12 cellular contexts compared by ENCODE assay signal in the genomic region with DNA sequence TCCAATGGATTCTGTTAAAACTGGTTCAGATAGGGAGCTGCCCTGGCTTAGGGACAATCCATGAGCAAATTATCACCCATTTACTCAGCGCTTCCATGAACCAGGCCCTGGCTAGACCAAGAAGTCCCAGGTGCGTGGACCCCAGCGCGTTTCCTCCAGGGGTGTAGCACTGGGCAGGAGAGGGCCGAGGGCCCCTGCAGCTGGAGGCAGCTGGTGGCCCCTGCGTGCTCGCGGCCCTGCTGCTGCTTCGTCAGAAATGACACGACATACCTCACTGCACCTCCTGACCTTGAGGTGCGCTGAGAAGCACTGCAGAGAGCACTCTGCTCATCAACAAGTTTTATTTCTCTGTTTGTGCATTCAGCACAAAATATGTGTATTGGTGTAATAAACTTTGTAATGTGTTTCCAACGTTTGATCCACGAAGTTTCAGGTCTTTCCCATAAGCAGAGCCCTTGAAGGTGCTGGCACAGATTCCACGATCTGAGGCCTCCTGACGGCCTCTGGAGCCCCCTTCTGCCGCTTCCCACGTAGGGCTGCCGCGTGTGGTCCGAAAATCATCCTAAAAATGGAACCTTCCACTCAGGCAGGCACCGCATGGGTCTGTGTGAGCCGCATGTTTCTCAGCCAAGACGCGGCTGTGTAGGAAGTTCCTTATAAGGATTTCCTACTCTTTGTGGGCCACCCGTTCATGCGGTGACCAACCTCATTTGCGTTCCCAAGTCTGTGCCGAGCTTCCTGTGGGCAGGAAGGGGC. TPM values are rescaled to one million over a fixed set of nuclear protein-coding genes. Genes with fewer than 3 reads are reported as not detected.
DNase-seq lines count a peak whose midpoint lies in the region; ATAC-seq and TF ChIP-seq lines count a peak whose summit lies in the region.
"Had no signal": no experiment of that assay in that cellular context is flagged by ENCODE, and none has a peak within 500 bp of the region (broad histone marks: within the 10 kb centered on the region; RNA-seq: fewer than 3 reads in every experiment).

No MANE protein-coding gene starts in this region.

- DNase-seq in activated CD8-positive, alpha-beta T cell treated with anti-CD3 and anti-CD28 coated beads for 36 hours: peak; percentile 43
- DNase-seq in activated CD8-positive, alpha-beta T cell treated with anti-CD3 and anti-CD28 coated beads, Interleukin-2, amount 10 ng/mL, durations not matched to agents 7 days and 5 days: no peak
- DNase-seq in KBM-7: peak; percentile 57
- no peak for DNase-seq in natural killer cell
- DNase-seq in NCI-H226: no peak
- no peak for DNase-seq in pons (ENCODE audit: low spot score)
- DNase-seq: activated B cell treated with CpG ODN at 0.5 μM for 24 hours had no signal

- H3K36me3 Mint-ChIP-seq in activated CD8-positive, alpha-beta T cell treated with anti-CD3 and anti-CD28 coated beads for 36 hours (ENCODE audit: low read depth): no peaks in the 10 kb centered on the region
- H3K36me3 Mint-ChIP-seq in activated CD8-positive, alpha-beta T cell treated with anti-CD3 and anti-CD28 coated beads, Interleukin-2, amount 10 ng/mL, durations not matched to agents 7 days and 5 days (ENCODE audit: low read depth): no peaks in the 10 kb centered on the region
- H3K36me3 Mint-ChIP-seq in activated naive CD4-positive, alpha-beta T cell treated with anti-CD3 and anti-CD28 coated beads, Interleukin-2, amount 50 U/mL, for 24 hours: peaks cover 2% of the 10 kb centered on the region
- no peaks in the 10 kb centered on the region for H3K36me3 Mint-ChIP-seq in natural killer cell
- H3K36me3 Mint-ChIP-seq: mesothelial cell of epicardium had no signal

- no peak for TF ChIP-seq CTCF in activated CD8-positive, alpha-beta T cell treated with anti-CD3 and anti-CD28 coated beads for 36 hours (IDR thresholded peaks at IDR 0.05)
- no peak for TF ChIP-seq CTCF in natural killer cell (IDR thresholded peaks at IDR 0.05)

- H3K9me3 Mint-ChIP-seq in activated CD8-positive, alpha-beta T cell treated with anti-CD3 and anti-CD28 coated beads for 36 hours: peaks cover 6% of the 10 kb centered on the region
- H3K9me3 Mint-ChIP-seq in activated CD8-positive, alpha-beta T cell treated with anti-CD3 and anti-CD28 coated beads, Interleukin-2, amount 10 ng/mL, durations not matched to agents 7 days and 5 days (ENCODE audit: insufficient read depth): no peaks in the 10 kb centered on the region
- no peaks in the 10 kb centered on the region for H3K9me3 Mint-ChIP-seq in activated naive CD4-positive, alpha-beta T cell treated with anti-CD3 and anti-CD28 coated beads, Interleukin-2, amount 50 U/mL, for 24 hours
- no peaks in the 10 kb centered on the region for H3K9me3 Mint-ChIP-seq in natural killer cell

- no peak for TF ChIP-seq POLR2A in GM18505 (IDR thresholded peaks at IDR 0.05; ENCODE audit: borderline replicate concordance, extremely low read depth, insufficient read depth, insufficient read length)

- ATAC-seq in activated CD8-positive, alpha-beta T cell treated with anti-CD3 and anti-CD28 coated beads for 36 hours: peak; percentile 39
- ATAC-seq in activated CD8-positive, alpha-beta T cell treated with anti-CD3 and anti-CD28 coated beads, Interleukin-2, amount 10 ng/mL, durations not matched to agents 7 days and 5 days: no peak
- ATAC-seq in natural killer cell (peak in 2 of 3 donors; percentile 38 to 74), GM18505 (IDR thresholded peaks at IDR 0.05; ENCODE audit: unreplicated experiment) (no peak)
- ATAC-seq: gastroesophageal sphincter had no signal

- peaks cover 5% of the 10 kb centered on the region for H3K4me1 Mint-ChIP-seq in activated CD8-positive, alpha-beta T cell treated with anti-CD3 and anti-CD28 coated beads for 36 hours (ENCODE audit: low read depth)
- peaks cover 8% of the 10 kb centered on the region for H3K4me1 Mint-ChIP-seq in activated CD8-positive, alpha-beta T cell treated with anti-CD3 and anti-CD28 coated beads, Interleukin-2, amount 10 ng/mL, durations not matched to agents 7 days and 5 days (ENCODE audit: low read depth)
- H3K4me1 Mint-ChIP-seq in activated naive CD4-positive, alpha-beta T cell treated with anti-CD3 and anti-CD28 coated beads, Interleukin-2, amount 50 U/mL, for 24 hours: peaks cover 9% of the 10 kb centered on the region
- peaks cover 10 to 12% of the 10 kb centered on the region in 2 donors for H3K4me1 Mint-ChIP-seq in natural killer cell
- H3K4me1 Mint-ChIP-seq: activated B cell treated with CpG ODN at 0.5 μM for 24 hours, mesothelial cell of epicardium had no signal

- H3K27me3 Mint-ChIP-seq in activated CD8-positive, alpha-beta T cell treated with anti-CD3 and anti-CD28 coated beads for 36 hours: peaks cover 25% of the 10 kb centered on the region
- H3K27me3 Mint-ChIP-seq in activated CD8-positive, alpha-beta T cell treated with anti-CD3 and anti-CD28 coated beads, Interleukin-2, amount 10 ng/mL, durations not matched to agents 7 days and 5 days (ENCODE audit: low read depth): peaks cover 15% of the 10 kb centered on the region
- H3K27me3 Mint-ChIP-seq in activated naive CD4-positive, alpha-beta T cell treated with anti-CD3 and anti-CD28 coated beads, Interleukin-2, amount 50 U/mL, for 24 hours: peaks cover 8% of the 10 kb centered on the region
- peaks cover 27 to 31% of the 10 kb centered on the region in 2 donors for H3K27me3 Mint-ChIP-seq in natural killer cell (ENCODE audit: low read depth in 2 of 2)

- H3K27ac Mint-ChIP-seq in activated CD8-positive, alpha-beta T cell treated with anti-CD3 and anti-CD28 coated beads for 36 hours: no peak overlapping the region
- H3K27ac Mint-ChIP-seq in activated CD8-positive, alpha-beta T cell treated with anti-CD3 and anti-CD28 coated beads, Interleukin-2, amount 10 ng/mL, durations not matched to agents 7 days and 5 days: no peak overlapping the region
- peak overlapping the region; percentile 30 for H3K27ac Mint-ChIP-seq in activated naive CD4-positive, alpha-beta T cell treated with anti-CD3 and anti-CD28 coated beads, Interleukin-2, amount 50 U/mL, for 24 hours
- H3K27ac Mint-ChIP-seq in natural killer cell: no peak overlapping the region
- H3K27ac Mint-ChIP-seq: activated B cell treated with CpG ODN at 0.5 μM for 24 hours, mesothelial cell of epicardium had no signal

- no peak overlapping the region for H3K4me3 Mint-ChIP-seq in activated CD8-positive, alpha-beta T cell treated with anti-CD3 and anti-CD28 coated beads for 36 hours
- H3K4me3 Mint-ChIP-seq in activated CD8-positive, alpha-beta T cell treated with anti-CD3 and anti-CD28 coated beads, Interleukin-2, amount 10 ng/mL, durations not matched to agents 7 days and 5 days: no peak overlapping the region
- no peak overlapping the region for H3K4me3 Mint-ChIP-seq in activated naive CD4-positive, alpha-beta T cell treated with anti-CD3 and anti-CD28 coated beads, Interleukin-2, amount 50 U/mL, for 24 hours
- peak overlapping the region; percentile 37 for H3K4me3 Mint-ChIP-seq in natural killer cell
- H3K4me3 Mint-ChIP-seq: activated B cell treated with CpG ODN at 0.5 μM for 24 hours, mesothelial cell of epicardium had no signal

- POLR2A ChIA-PET in activated CD8-positive, alpha-beta T cell treated with anti-CD3 and anti-CD28 coated beads for 36 hours (lab: Charles Lee): no interaction called here
- POLR2A ChIA-PET in activated CD8-positive, alpha-beta T cell treated with anti-CD3 and anti-CD28 coated beads, Interleukin-2, amount 10 ng/mL, durations not matched to agents 7 days and 5 days (lab: Charles Lee): no interaction called here

- CTCF ChIA-PET in activated CD8-positive, alpha-beta T cell treated with anti-CD3 and anti-CD28 coated beads for 36 hours (lab: Charles Lee): interaction anchor here (1.5 to 2.1 kb wide), 2 partner anchors 92 to 123 kb away, joined by 3 to 11 read pairs; no protein-coding TSS in a partner anchor
- CTCF ChIA-PET in activated CD8-positive, alpha-beta T cell treated with anti-CD3 and anti-CD28 coated beads, Interleukin-2, amount 10 ng/mL, durations not matched to agents 7 days and 5 days (lab: Charles Lee): interaction anchor here (1.5 kb wide), 1 partner anchor 93 kb away, joined by 4 read pairs; no protein-coding TSS in a partner anchor

- intact Hi-C loops in activated CD8-positive, alpha-beta T cell treated with anti-CD3 and anti-CD28 coated beads for 36 hours (cut with micrococcal nuclease): no loop called here
- intact Hi-C loops in natural killer cell (cut with micrococcal nuclease): no loop called here

- in situ Hi-C loops in KBM-7 (cut with MboI; ENCODE audit: low pct_unique_long_range_greater_than_20kb, low sequenced_read_pairs): no loop called here

RNA-seq across cellular contexts. Expression of gene ZCCHC14, which starts 50.8 kb away (rescaled TPM):
- total RNA-seq in activated CD8-positive, alpha-beta T cell treated with anti-CD3 and anti-CD28 coated beads for 36 hours: 1 to 10 TPM; 4.6 to 5.9 TPM
- total RNA-seq in activated CD8-positive, alpha-beta T cell treated with anti-CD3 and anti-CD28 coated beads, Interleukin-2, amount 10 ng/mL, durations not matched to agents 7 days and 5 days: 1 to 10 TPM; 2.6 to 2.7 TPM
- total RNA-seq in natural killer cell: 10 to 100 TPM; 12.2 to 20.9 (median 19.2) TPM

RNA-seq across cellular contexts. Expression of gene JPH3, which starts 58.7 kb away (rescaled TPM):
- total RNA-seq in activated CD8-positive, alpha-beta T cell treated with anti-CD3 and anti-CD28 coated beads for 36 hours: under 1 TPM; 0.07 to 0.09 TPM
- total RNA-seq in activated CD8-positive, alpha-beta T cell treated with anti-CD3 and anti-CD28 coated beads, Interleukin-2, amount 10 ng/mL, durations not matched to agents 7 days and 5 days: not detected
- not detected for total RNA-seq in natural killer cell
- total RNA-seq: activated B cell treated with CpG ODN at 0.5 μM for 24 hours, HT-29 had no signal

Comparison
In these comparisons a context has a peak if more than half of its experiments do, and no peak if none do; other contexts are left out.
1. ATAC-seq: peak in activated CD8-positive, alpha-beta T cell treated with anti-CD3 and anti-CD28 coated beads for 36 hours (single experiment) and natural killer cell (2 of 3); none in activated CD8-positive, alpha-beta T cell treated with anti-CD3 and anti-CD28 coated beads, Interleukin-2, amount 10 ng/mL, durations not matched to agents 7 days and 5 days (single experiment) and GM18505 (single experiment).
2. DNase-seq: peak in activated CD8-positive, alpha-beta T cell treated with anti-CD3 and anti-CD28 coated beads for 36 hours (single experiment) and KBM-7 (single experiment); none in activated CD8-positive, alpha-beta T cell treated with anti-CD3 and anti-CD28 coated beads, Interleukin-2, amount 10 ng/mL, durations not matched to agents 7 days and 5 days (single experiment), natural killer cell (single experiment), NCI-H226 (single experiment) and pons (single experiment).